In genomic region chr13:82664183-82664582, GRCh38 we compare ENCODE assay signal across 9 cellular contexts.
"Had no signal": no experiment of that assay in that cellular context is flagged by ENCODE, and none has a peak within 500 bp of the region (broad histone marks: within the 10 kb centered on the region; RNA-seq: fewer than 3 reads in every experiment).

No MANE protein-coding gene starts in this region.

- H3K4me1 ChIP-seq: HAP-1 had no signal

- DNase-seq: GM23248, GOT3, H7, H9, HCEC 1CT, HFFc6 had no signal

- H3K9me3 ChIP-seq: HAP-1 had no signal

- ATAC-seq: GM23338, HCT116 had no signal

- H3K36me3 ChIP-seq: HAP-1 had no signal

- H3K27ac ChIP-seq: GM23248 had no signal

- H3K4me3 ChIP-seq: GM23248, GM23338, HAP-1 had no signal
